2 cellular contexts compared by ENCODE assay signal in the genomic region with DNA sequence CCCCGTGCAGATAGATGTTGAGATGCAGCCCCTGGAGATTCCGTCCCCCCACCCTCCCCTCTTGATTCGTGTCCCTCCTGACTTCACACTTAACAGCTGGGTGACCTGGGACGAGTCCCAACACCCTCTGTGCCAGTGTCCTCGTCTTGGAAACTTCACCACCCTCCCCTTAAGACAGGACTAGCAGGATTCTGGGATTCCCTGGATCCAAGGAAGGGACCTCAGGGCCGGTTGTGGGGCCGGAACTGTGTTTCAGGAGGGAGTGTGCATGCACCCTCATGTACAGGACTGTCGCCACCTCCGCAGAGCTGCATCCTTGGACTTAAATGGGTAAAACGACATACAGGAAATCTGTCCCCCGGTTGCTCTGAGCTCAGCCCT.
TF ChIP-seq lines count a peak whose summit lies in the region.

No MANE protein-coding gene starts in this region.

TF ChIP-seq in SK-N-SH, 30 proteins besides CTCF, POLR2A, EP300 and RAD21 (continued from another document):
- no peak for TF ChIP-seq PBX3 (IDR thresholded peaks at IDR 0.05)
- no peak for TF ChIP-seq TAF1 (IDR thresholded peaks at IDR 0.05; ENCODE audit: borderline replicate concordance, low read depth, low read length)

TF ChIP-seq in SK-N-SH treated with all-trans-retinoic acid at 6 μM for 48 hours, 23 proteins besides CTCF, POLR2A, EP300 and RAD21 (continued from another document):
- TF ChIP-seq ARNTL (CRISPR knock-in tag; IDR thresholded peaks at IDR 0.05; ENCODE audit: borderline replicate concordance, low read depth), result no peak
- no peak for TF ChIP-seq GLIS3 (CRISPR knock-in tag; IDR thresholded peaks at IDR 0.05)
- no peak for TF ChIP-seq CSDC2 (CRISPR knock-in tag; IDR thresholded peaks at IDR 0.05)
- TF ChIP-seq ISL1 (CRISPR knock-in tag; IDR thresholded peaks at IDR 0.05), result no peak
- TF ChIP-seq ZNF8 (CRISPR knock-in tag; IDR thresholded peaks at IDR 0.05), result no peak
- no peak for TF ChIP-seq BACH2 (CRISPR knock-in tag; IDR thresholded peaks at IDR 0.05; ENCODE audit: borderline replicate concordance)
TF ChIP-seq in SK-N-SH treated with all-trans-retinoic acid at 6 μM for 48 hours: peak in this region for 0.
